In the genomic region with DNA sequence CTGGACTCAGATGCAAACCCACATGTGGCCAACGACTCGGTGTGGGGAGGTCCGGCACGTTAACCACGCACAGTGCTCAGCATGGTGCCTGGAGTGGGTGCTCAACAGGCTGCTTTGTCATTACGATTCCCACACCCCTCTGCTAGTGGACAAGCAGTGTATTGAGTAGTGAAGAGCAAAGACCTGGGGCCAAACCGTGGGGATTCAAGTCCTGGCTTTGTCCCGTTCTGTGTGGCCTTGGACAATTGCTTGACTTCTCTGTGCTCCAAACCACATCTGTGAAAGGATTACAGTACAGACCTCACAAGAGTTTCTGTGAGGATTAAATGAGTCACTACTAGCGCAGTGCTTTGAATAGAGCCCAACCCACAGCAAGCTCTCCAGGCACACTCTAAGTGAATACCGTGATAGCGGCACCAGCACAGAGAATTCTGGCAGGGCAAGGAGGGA, we compare ENCODE assay signal across 14 cellular contexts. TPM values are rescaled to one million over a fixed set of nuclear protein-coding genes. Genes with fewer than 3 reads are reported as not detected.
DNase-seq lines count a peak whose midpoint lies in the region; ATAC-seq and TF ChIP-seq lines count a peak whose summit lies in the region.
"Had no signal": no experiment of that assay in that cellular context is flagged by ENCODE, and none has a peak within 500 bp of the region (broad histone marks: within the 10 kb centered on the region; RNA-seq: fewer than 3 reads in every experiment).

No MANE protein-coding gene starts in this region.

- H3K27ac Mint-ChIP-seq in activated CD4-positive, alpha-beta T cell treated with anti-CD3 and anti-CD28 coated beads for 36 hours = no peak overlapping the region
- no peak overlapping the region for H3K27ac Mint-ChIP-seq in stimulated activated naive B cell treated with anti-CD40 and anti-IgM and Interleukin-4, amounts not matched to agents 10 μg/mL and 1 μg/mL and 100 μg/mL, for 72 hours

- H3K4me1 Mint-ChIP-seq in activated CD4-positive, alpha-beta T cell treated with anti-CD3 and anti-CD28 coated beads for 36 hours = peaks cover 42% of the 10 kb centered on the region
- peaks cover 24 to 34% of the 10 kb centered on the region in 2 donors for H3K4me1 Mint-ChIP-seq in stimulated activated naive B cell treated with anti-CD40 and anti-IgM and Interleukin-4, amounts not matched to agents 10 μg/mL and 1 μg/mL and 100 μg/mL, for 72 hours

- H3K4me1 ChIP-seq in NT2/D1 (ENCODE audit: insufficient read depth, insufficient read length) (peaks cover 14% of the 10 kb centered on the region), upper lobe of right lung (no peaks in the 10 kb centered on the region)

- H3K9me3 ChIP-seq in NT2/D1 (ENCODE audit: insufficient read depth, low read length) = no peaks in the 10 kb centered on the region
- no peaks in the 10 kb centered on the region for H3K9me3 ChIP-seq in upper lobe of right lung

- intact Hi-C loops in activated CD4-positive, alpha-beta T cell treated with anti-CD3 and anti-CD28 coated beads for 36 hours (cut with DNase I, micrococcal nuclease) = no loop called here
- intact Hi-C loops in upper lobe of right lung (cut with DNase I) = no loop called here

- no peak overlapping the region for H3K4me3 Mint-ChIP-seq in activated CD4-positive, alpha-beta T cell treated with anti-CD3 and anti-CD28 coated beads for 36 hours
- no peak overlapping the region for H3K4me3 Mint-ChIP-seq in stimulated activated naive B cell treated with anti-CD40 and anti-IgM and Interleukin-4, amounts not matched to agents 10 μg/mL and 1 μg/mL and 100 μg/mL, for 72 hours

- H3K27ac ChIP-seq in brain microvascular endothelial cell (no peak overlapping the region), upper lobe of right lung (no peak overlapping the region)

- POLR2A ChIA-PET in activated CD4-positive, alpha-beta T cell treated with anti-CD3 and anti-CD28 coated beads for 36 hours (lab: Charles Lee) = interaction anchor here (2.1 kb wide), 1 partner anchor 11 kb away, joined by 6 read pairs; no protein-coding TSS in a partner anchor

- peaks cover 57% of the 10 kb centered on the region for H3K36me3 Mint-ChIP-seq in activated CD4-positive, alpha-beta T cell treated with anti-CD3 and anti-CD28 coated beads for 36 hours (ENCODE audit: low read depth)
- peaks cover 46 to 76% of the 10 kb centered on the region in 2 donors for H3K36me3 Mint-ChIP-seq in stimulated activated naive B cell treated with anti-CD40 and anti-IgM and Interleukin-4, amounts not matched to agents 10 μg/mL and 1 μg/mL and 100 μg/mL, for 72 hours

- in situ Hi-C loops in brain microvascular endothelial cell (cut with HindIII; ENCODE audit: low pct_ligation_motif_present, low sequenced_read_pairs) = no loop called here

- CTCF ChIA-PET in activated CD4-positive, alpha-beta T cell treated with anti-CD3 and anti-CD28 coated beads for 36 hours (lab: Charles Lee) = interaction anchor here (0.6 to 1.7 kb wide), 3 partner anchors 8 to 85 kb away, joined by 4 to 6 read pairs (median 5); no protein-coding TSS in a partner anchor

- peak; percentile 71 for ATAC-seq in activated CD4-positive, alpha-beta T cell treated with anti-CD3 and anti-CD28 coated beads for 36 hours
- no peak for ATAC-seq in upper lobe of right lung
- no peak for ATAC-seq in stimulated activated naive B cell treated with anti-CD40 and anti-IgM and Interleukin-4, amounts not matched to agents 10 μg/mL and 1 μg/mL and 100 μg/mL, for 72 hours (replicated peaks)
- ATAC-seq in GM19463 (IDR thresholded peaks at IDR 0.05; ENCODE audit: unreplicated experiment) = no peak
- ATAC-seq: left ventricle myocardium superior had no signal

- H3K4me3 ChIP-seq in NT2/D1 (ENCODE audit: insufficient read length, low read depth) = no peak overlapping the region
- H3K4me3 ChIP-seq in brain microvascular endothelial cell (ENCODE audit: low read depth, low read length) = no peak overlapping the region
- H3K4me3 ChIP-seq in retinal pigment epithelial cell (ENCODE audit: low read length) = no peak overlapping the region
- no peak overlapping the region for H3K4me3 ChIP-seq in upper lobe of right lung

- no peaks in the 10 kb centered on the region for H3K27me3 Mint-ChIP-seq in activated CD4-positive, alpha-beta T cell treated with anti-CD3 and anti-CD28 coated beads for 36 hours
- no peaks in the 10 kb centered on the region for H3K27me3 Mint-ChIP-seq in stimulated activated naive B cell treated with anti-CD40 and anti-IgM and Interleukin-4, amounts not matched to agents 10 μg/mL and 1 μg/mL and 100 μg/mL, for 72 hours

- DNase-seq in activated CD4-positive, alpha-beta T cell treated with anti-CD3 and anti-CD28 coated beads for 36 hours = no peak
- no peak for DNase-seq in activated CD4-positive, alpha-beta T cell treated with anti-CD3 and anti-CD28 coated beads, Interleukin-2, amount 50 U/mL, for 48 hours
- no peak for DNase-seq in NT2/D1 (ENCODE audit: low read depth, low spot score)
- peak; percentile 40 for DNase-seq in brain microvascular endothelial cell
- peak; percentile 47 for DNase-seq in retinal pigment epithelial cell (ENCODE audit: low read depth)
- no peak for DNase-seq in upper lobe of right lung
- no peak for DNase-seq in stimulated activated naive B cell treated with anti-CD40 and anti-IgM and Interleukin-4, amounts not matched to agents 10 μg/mL and 1 μg/mL and 100 μg/mL, for 72 hours
- DNase-seq: ACHN; amygdala; effector memory CD4-positive, alpha-beta T cell; hippocampal formation; left ventricle myocardium superior; NCI-H2227 treated with DMSO at 0.1 percent for 48 hours had no signal

- TF ChIP-seq CTCF in brain microvascular endothelial cell (IDR thresholded peaks at IDR 0.05; ENCODE audit: low read depth, low read length, missing control alignments) (no peak), retinal pigment epithelial cell (conservative IDR thresholded peaks at IDR 0.05; ENCODE audit: low read depth, low read length) (no peak), upper lobe of right lung (IDR thresholded peaks at IDR 0.05) (no peak)

- no peaks in the 10 kb centered on the region for H3K9me3 Mint-ChIP-seq in activated CD4-positive, alpha-beta T cell treated with anti-CD3 and anti-CD28 coated beads for 36 hours (ENCODE audit: low read depth)
- no peaks in the 10 kb centered on the region for H3K9me3 Mint-ChIP-seq in stimulated activated naive B cell treated with anti-CD40 and anti-IgM and Interleukin-4, amounts not matched to agents 10 μg/mL and 1 μg/mL and 100 μg/mL, for 72 hours

- H3K36me3 ChIP-seq in NT2/D1 (ENCODE audit: insufficient read depth, insufficient read length, low read length) = peaks cover 53% of the 10 kb centered on the region
- peaks cover 27% of the 10 kb centered on the region for H3K36me3 ChIP-seq in brain microvascular endothelial cell (replicated peaks)
- peaks cover 35% of the 10 kb centered on the region for H3K36me3 ChIP-seq in upper lobe of right lung

- H3K27me3 ChIP-seq in NT2/D1 (ENCODE audit: insufficient read depth, insufficient read length) (no peaks in the 10 kb centered on the region), brain microvascular endothelial cell (replicated peaks) (no peaks in the 10 kb centered on the region), upper lobe of right lung (no peaks in the 10 kb centered on the region)

- H3K9ac ChIP-seq in NT2/D1 (ENCODE audit: insufficient read length, low read depth) = peak overlapping the region; percentile 8

RNA-seq across cellular contexts. Expression of a gene that starts 33.8 kb away (rescaled TPM):
- total RNA-seq in activated CD4-positive, alpha-beta T cell treated with anti-CD3 and anti-CD28 coated beads for 36 hours = 10 to 100 TPM; 24.3 to 35.6 TPM
- 86.5 TPM for total RNA-seq in upper lobe of right lung

RNA-seq across cellular contexts. Expression of a gene that starts 42.8 kb away (rescaled TPM):
- 1 to 10 TPM; 1.1 to 1.2 TPM for total RNA-seq in activated CD4-positive, alpha-beta T cell treated with anti-CD3 and anti-CD28 coated beads for 36 hours
- 2.5 TPM for total RNA-seq in upper lobe of right lung

Comparison
In these comparisons a context has a peak if more than half of its experiments do, and no peak if none do; other contexts are left out.
1. DNase-seq: peak in brain microvascular endothelial cell (single experiment) and retinal pigment epithelial cell (single experiment); none in activated CD4-positive, alpha-beta T cell treated with anti-CD3 and anti-CD28 coated beads for 36 hours (single experiment), activated CD4-positive, alpha-beta T cell treated with anti-CD3 and anti-CD28 coated beads, Interleukin-2, amount 50 U/mL, for 48 hours (0 of 2), NT2/D1 (single experiment), upper lobe of right lung (single experiment) and stimulated activated naive B cell treated with anti-CD40 and anti-IgM and Interleukin-4, amounts not matched to agents 10 μg/mL and 1 μg/mL and 100 μg/mL, for 72 hours (single experiment).